Comparison of ENCODE assay signal across 8 cellular contexts in genomic region chr12:109092484-109093021, GRCh38. TPM values are rescaled to one million over a fixed set of nuclear protein-coding genes. Genes with fewer than 3 reads are reported as not detected.
DNase-seq lines count a peak whose midpoint lies in the region; ATAC-seq and TF ChIP-seq lines count a peak whose summit lies in the region.

No MANE protein-coding gene starts in this region.

- H3K4me1 ChIP-seq in mononuclear cell (ENCODE audit: insufficient read depth, low read length) = peaks cover 29% of the 10 kb centered on the region

- H3K27me3 ChIP-seq in mononuclear cell (ENCODE audit: insufficient read depth, low read length) = no peaks in the 10 kb centered on the region

- ATAC-seq in HG03571 (IDR thresholded peaks at IDR 0.05; ENCODE audit: unreplicated experiment) = no peak

- peak overlapping the region; percentile 58 for H3K4me3 ChIP-seq in HFF-Myc (replicated peaks; ENCODE audit: low read depth, low read length)
- H3K4me3 ChIP-seq in astrocyte of the spinal cord (ENCODE audit: low read depth, low read length) = peak overlapping the region; percentile 58
- H3K4me3 ChIP-seq in mononuclear cell (ENCODE audit: low read length) = peak overlapping the region; percentile 45

- in situ Hi-C loops in astrocyte of the spinal cord (cut with HindIII; ENCODE audit: low sequenced_read_pairs) = no loop called here

- no peak for DNase-seq in HFF-Myc (ENCODE audit: extremely low read depth, low read depth)
- DNase-seq in astrocyte of the spinal cord (ENCODE audit: low read depth, low spot score) = no peak
- no peak for DNase-seq in DMS153 (lab: John Stamatoyannopoulos, UW)
- DNase-seq in NCI-H2196 (lab: John Stamatoyannopoulos, UW; ENCODE audit: unreplicated experiment) = no peak
- no peak for DNase-seq in NCI-H2227 (lab: John Stamatoyannopoulos, UW; ENCODE audit: unreplicated experiment)

- no peak for TF ChIP-seq CTCF in 22Rv1 (IDR thresholded peaks at IDR 0.05)
- no peak for TF ChIP-seq CTCF in HFF-Myc (IDR thresholded peaks at IDR 0.05; ENCODE audit: low read depth, low read length, missing control alignments)
- no peak for TF ChIP-seq CTCF in astrocyte of the spinal cord (IDR thresholded peaks at IDR 0.05; ENCODE audit: low read depth, low read length)

- H3K9me3 ChIP-seq in mononuclear cell (ENCODE audit: low read depth, low read length) = no peaks in the 10 kb centered on the region

- peak overlapping the region; percentile 48 for H3K27ac ChIP-seq in 22Rv1

RNA-seq across cellular contexts. Expression of gene ALKBH2, which starts 0.7 kb away (rescaled TPM):
- total RNA-seq in mononuclear cell = 6.8 TPM

RNA-seq across cellular contexts. Expression of gene UNG, which starts 4.8 kb away (rescaled TPM):
- 2.9 TPM for total RNA-seq in mononuclear cell

RNA-seq across cellular contexts. Expression of gene ACACB, which starts 23.8 kb away (rescaled TPM):
- total RNA-seq in mononuclear cell = 6.4 TPM

RNA-seq across cellular contexts. Expression of gene USP30, which starts 40.2 kb away (rescaled TPM):
- total RNA-seq in mononuclear cell = 34.3 TPM
